ENCODE assay signal across 8 cellular contexts in the genomic region with DNA sequence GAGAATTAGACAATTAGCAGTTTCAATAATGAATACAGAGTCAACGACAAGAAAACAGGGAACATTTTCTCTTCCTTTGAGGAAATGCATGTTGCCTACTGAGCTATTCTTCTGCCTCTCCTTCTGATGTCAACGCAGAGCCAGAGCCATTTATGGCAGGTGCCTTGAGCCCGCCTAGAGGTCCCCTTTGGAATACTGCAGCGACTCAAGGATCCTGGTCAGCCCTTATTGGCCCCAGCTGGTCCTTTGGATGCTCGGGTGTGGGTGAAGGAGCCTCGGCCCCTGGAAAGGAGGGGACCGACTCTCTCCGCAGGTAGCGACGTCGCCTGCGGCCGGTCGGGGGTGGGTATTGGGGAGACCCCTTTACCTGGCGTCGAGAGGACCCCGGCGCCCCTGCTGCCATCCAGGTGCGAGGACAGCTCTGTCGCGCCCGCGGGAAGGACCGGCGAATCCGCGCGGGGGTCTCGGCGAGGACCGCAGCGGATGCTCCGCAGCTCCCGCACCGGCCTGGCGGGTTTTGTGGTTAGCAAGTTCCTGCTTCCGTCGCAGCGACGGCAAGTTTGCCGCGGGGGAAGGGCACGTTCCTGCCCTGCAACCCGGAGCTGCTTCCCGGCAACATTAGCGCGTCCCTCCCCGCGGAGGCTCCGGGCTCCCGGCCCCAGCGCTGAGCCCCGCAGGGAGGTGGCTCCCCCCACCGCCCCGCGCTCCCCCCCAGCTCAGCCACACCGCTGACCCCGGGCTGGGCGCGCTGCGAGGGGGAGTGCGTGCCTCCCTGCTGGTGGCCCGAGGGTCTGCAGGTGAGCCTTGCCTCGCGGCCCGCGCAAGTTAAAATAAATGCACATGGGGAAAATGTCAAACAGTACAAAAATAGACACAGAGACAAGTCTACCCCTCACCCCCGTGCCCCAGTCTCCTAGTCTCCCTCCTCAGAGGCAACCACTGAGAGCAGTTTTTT. TPM values are rescaled to one million over a fixed set of nuclear protein-coding genes. Genes with fewer than 3 reads are reported as not detected.
DNase-seq lines count a peak whose midpoint lies in the region; ATAC-seq and TF ChIP-seq lines count a peak whose summit lies in the region.

A gene (minus strand): TSS at position 532 of the 955 bp plus-strand sequence. CDS start 6,928 bp downstream, outside the sequence.

- H3K27me3 ChIP-seq in H9 (ENCODE audit: insufficient read depth, low read length) = no peaks in the 10 kb centered on the region

- peak within 1 kb of the TSS; percentile 68 for H3K4me3 ChIP-seq in AG10803 (ENCODE audit: low read length)

- H2BK20ac ChIP-seq in H9 (ENCODE audit: low read depth, low read length, poor library complexity, severe bottlenecking) = no peak within 1 kb of the TSS

- TF ChIP-seq CTCF in AG10803 (conservative IDR thresholded peaks at IDR 0.05; ENCODE audit: low read length) (peak; percentile 33), H9 (conservative IDR thresholded peaks at IDR 0.05) (peak; percentile 68)

- peaks cover 4% of the 10 kb centered on the region; the same call in 1 of the 2 replicates for H3K27me3 Mint-ChIP-seq in H9 (ENCODE audit: low read depth)
- no peaks in the 10 kb centered on the region for H3K27me3 Mint-ChIP-seq in activated T-cell treated with anti-CD3 and anti-CD28 coated beads, Interleukin-2, amount 50 U/mL, for 72 hours (ENCODE audit: low read depth)

- peak within 1 kb of the TSS; percentile 66 for H3K4me2 ChIP-seq in H9 (ENCODE audit: insufficient read depth, insufficient read length, low read length)

- no peak within 1 kb of the TSS for H3K23ac ChIP-seq in H9 (ENCODE audit: insufficient read length, low read depth, low read length)

- H3K79me1 ChIP-seq in H9 (ENCODE audit: insufficient read depth, low read depth, low read length, poor library complexity, severe bottlenecking) = no peaks in the 10 kb centered on the region

- no peak within 1 kb of the TSS for H3T11ph ChIP-seq in H9 (ENCODE audit: low read length)

- H3K9me3 ChIP-seq in H9 (ENCODE audit: control insufficient read depth, low read depth, low read length) = no peaks in the 10 kb centered on the region

- no peak within 1 kb of the TSS for H3K9ac ChIP-seq in H9 (ENCODE audit: extremely low read depth, insufficient read length, low read length)

- TF ChIP-seq POLR2A in erythroblast (IDR thresholded peaks at IDR 0.05; ENCODE audit: low read length) = peak; percentile 72

- H2BK120ac ChIP-seq in H9 (ENCODE audit: low read depth, low read length, poor library complexity, severe bottlenecking) = no peak within 1 kb of the TSS

- no peaks in the 10 kb centered on the region for H3K79me2 ChIP-seq in H9 (ENCODE audit: insufficient read depth, low read length)

- H3K4ac ChIP-seq in H9 (ENCODE audit: low read depth, low read length) = no peak within 1 kb of the TSS

- no peak within 1 kb of the TSS for H2BK12ac ChIP-seq in H9 (ENCODE audit: insufficient read length, low read depth, low read length)

- no peak within 1 kb of the TSS for H2BK5ac ChIP-seq in H9 (ENCODE audit: insufficient read length, low read length)

- H3K4me3 Mint-ChIP-seq in H9 = peak within 1 kb of the TSS; percentile 67 to 81
- H3K4me3 Mint-ChIP-seq in activated T-cell treated with anti-CD3 and anti-CD28 coated beads, Interleukin-2, amount 50 U/mL, for 72 hours = peak within 1 kb of the TSS; percentile 72 to 75

- DNase-seq in AG10803 (ENCODE audit: low read depth) (peak; percentile 29), H9 (peak; percentile 84), NCI-H774 (lab: John Stamatoyannopoulos, UW) (peak; percentile 34), erythroblast (lab: John Stamatoyannopoulos, UW) (peak; percentile 77 to 78), mucosa of gallbladder (ENCODE audit: low spot score) (peak; percentile 65), cortex of kidney (lab: John Stamatoyannopoulos, UW) (no peak)
- peak; percentile 58 to 60 for DNase-seq in activated T-cell treated with anti-CD3 and anti-CD28 coated beads, Interleukin-2, amount 50 U/mL, for 72 hours
- peak; percentile 32 to 70 (median 54) for DNase-seq in stimulated activated naive CD4-positive, alpha-beta T cell (lab: John Stamatoyannopoulos, UW)

- no peak within 1 kb of the TSS for H4K8ac ChIP-seq in H9 (replicated peaks; ENCODE audit: insufficient read length, low read depth, low read length)

- no peaks in the 10 kb centered on the region for H3K23me2 ChIP-seq in H9 (ENCODE audit: insufficient read length, low read depth, low read length, poor library complexity, severe bottlenecking)

- H2AK5ac ChIP-seq in H9 (ENCODE audit: insufficient read length, low read length) = no peak within 1 kb of the TSS

- no peak within 1 kb of the TSS for H4K5ac ChIP-seq in H9 (ENCODE audit: insufficient read length, low read depth, low read length)

- H3K4me1 Mint-ChIP-seq in H9 = peaks cover 24 to 29% of the 10 kb centered on the region in 2 experiments
- H3K4me1 Mint-ChIP-seq in activated T-cell treated with anti-CD3 and anti-CD28 coated beads, Interleukin-2, amount 50 U/mL, for 72 hours (ENCODE audit: low read depth) = peaks cover 32% of the 10 kb centered on the region

- peaks cover 2 to 13% (median 9%) of the 10 kb centered on the region in 3 experiments; a peak in 5 of 7 replicates for H3K36me3 Mint-ChIP-seq in H9 (ENCODE audit: insufficient read depth in 1 of 3, low read depth in 3 of 3)
- H3K36me3 Mint-ChIP-seq in activated T-cell treated with anti-CD3 and anti-CD28 coated beads, Interleukin-2, amount 50 U/mL, for 72 hours (ENCODE audit: insufficient read depth in 2 of 2) = no peaks in the 10 kb centered on the region

- no peak within 1 kb of the TSS for H3K56ac ChIP-seq in H9 (ENCODE audit: insufficient read length, low read depth, low read length)

- peak; percentile 85 to 92 for ATAC-seq in activated T-cell treated with anti-CD3 and anti-CD28 coated beads, Interleukin-2, amount 50 U/mL, for 72 hours (replicated peaks in 1 of 2)

- no peak within 1 kb of the TSS for H3K27ac ChIP-seq in H9 (ENCODE audit: insufficient read length, low read depth, low read length)

- peak within 1 kb of the TSS; percentile 12 for H3K18ac ChIP-seq in H9 (ENCODE audit: insufficient read length, low read depth, low read length)

- H4K20me1 ChIP-seq in H9 (ENCODE audit: control insufficient read depth, insufficient read depth, insufficient read length) = no peaks in the 10 kb centered on the region

- H3K4me1 ChIP-seq in H9 (ENCODE audit: insufficient read depth, low read length) = no peaks in the 10 kb centered on the region

- no CpG with 5 or more reads among the region's 68 CpGs for WGBS in H9 (ENCODE audit: extremely low coverage, insufficient read length, low lambda C conversion rate)

- H3K9me3 Mint-ChIP-seq in H9 = peaks cover 7 to 10% of the 10 kb centered on the region in 2 experiments
- peaks cover 0 to 3% of the 10 kb centered on the region in 2 donors for H3K9me3 Mint-ChIP-seq in activated T-cell treated with anti-CD3 and anti-CD28 coated beads, Interleukin-2, amount 50 U/mL, for 72 hours

- H2AFZ ChIP-seq in H9 (ENCODE audit: low read length) = no peak within 1 kb of the TSS

- H3K14ac ChIP-seq in H9 (ENCODE audit: insufficient read depth, low read length) = peak within 1 kb of the TSS; percentile 65; the same call in 1 of the 2 replicates

- peak within 1 kb of the TSS in 1 of 3 experiments; percentile 37; a peak in 2 of 7 replicates for H3K27ac Mint-ChIP-seq in H9
- H3K27ac Mint-ChIP-seq in activated T-cell treated with anti-CD3 and anti-CD28 coated beads, Interleukin-2, amount 50 U/mL, for 72 hours = no peak within 1 kb of the TSS

- no peak within 1 kb of the TSS for H2BK15ac ChIP-seq in H9 (ENCODE audit: low read depth, low read length)

- no peak within 1 kb of the TSS for H4K91ac ChIP-seq in H9 (ENCODE audit: insufficient read length, low read depth, low read length)

RNA-seq across cellular contexts. Expression of the gene that starts here (rescaled TPM):
- total RNA-seq in H9 (2021) (9.1 and 9.8 TPM in 2 replicates), mucosa of gallbladder (66.7 TPM)
- total RNA-seq in activated T-cell treated with anti-CD3 and anti-CD28 coated beads, Interleukin-2, amount 50 U/mL, for 72 hours = 1 to 10 TPM in 1 of 2 donors, under 1 TPM in 1; 0.65 to 1.5 TPM
